ENCODE assay signal across 15 cellular contexts in the genomic region with DNA sequence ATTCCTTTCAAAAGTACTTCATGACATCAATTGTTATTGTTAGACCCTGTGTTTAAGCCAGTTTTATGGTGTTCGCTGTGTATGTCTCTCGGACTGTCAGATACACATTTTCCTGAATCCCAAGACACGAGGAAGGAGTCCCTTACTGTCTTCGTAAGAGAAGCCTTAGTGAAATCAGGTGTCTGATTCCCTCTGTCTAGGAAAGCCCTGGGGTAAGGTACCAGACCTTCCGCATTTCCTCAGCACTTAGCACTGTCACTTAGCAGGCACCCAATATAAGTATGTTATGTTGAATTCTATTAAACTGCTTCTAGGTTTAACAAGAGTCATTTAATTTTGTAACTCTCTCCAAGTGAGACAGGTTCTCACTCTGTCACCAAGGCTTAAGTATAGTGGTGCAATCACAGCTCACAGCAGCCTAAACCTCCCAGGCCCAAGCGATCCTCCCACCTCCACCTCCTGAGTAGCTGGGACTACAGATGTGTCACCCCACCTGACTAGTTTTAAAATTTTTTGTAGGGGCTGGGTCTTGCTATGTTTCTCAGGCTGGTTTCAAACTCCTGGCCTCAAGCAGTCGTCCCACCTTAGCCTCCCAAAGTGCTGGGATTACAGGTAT.
"Had no signal": no experiment of that assay in that cellular context is flagged by ENCODE, and none has a peak within 500 bp of the region (broad histone marks: within the 10 kb centered on the region; RNA-seq: fewer than 3 reads in every experiment).

No MANE protein-coding gene starts in this region.

- H3K27ac Mint-ChIP-seq: activated naive CD4-positive, alpha-beta T cell treated with anti-CD3 and anti-CD28 coated beads for 36 hours; activated naive CD8-positive, alpha-beta T cell treated with anti-CD3 and anti-CD28 coated beads, Interleukin-2, amount 50 U/mL, for 24 hours; activated T-helper 2 cell treated with anti-CD3 and anti-CD28 coated beads, Interferon-gamma antibody, Interleukin-2, Interleukin-4, amounts not matched to agents 10 μg/mL and 5 μg/mL and 100 μg/mL, durations not matched to agents 14 hours and 24 hours and 36 hours; immature natural killer cell; naive B cell; stimulated activated naive CD8-positive, alpha-beta T cell treated with anti-CD3 and anti-CD28 coated beads, Interleukin-15, amount 100 ng/mL, for 72 hours; type B pancreatic cell had no signal

- H3K27ac ChIP-seq: ovary, sigmoid colon had no signal

- H3K9me3 ChIP-seq: ovary, sigmoid colon had no signal

- H3K36me3 ChIP-seq: ovary, sigmoid colon had no signal

- DNase-seq: activated CD4-positive, CD25-positive, alpha-beta regulatory T cell treated with anti-CD3 and anti-CD28 coated beads, Interleukin-2, amount 50 U/mL, for 72 hours; activated naive CD4-positive, alpha-beta T cell treated with anti-CD3 and anti-CD28 coated beads for 36 hours; activated naive CD8-positive, alpha-beta T cell treated with anti-CD3 and anti-CD28 coated beads, Interleukin-2, amount 50 U/mL, for 24 hours; activated T-cell treated with anti-CD3 and anti-CD28 coated beads for 4 hours; aorta; head of caudate nucleus; immature natural killer cell; naive B cell; ovary; sigmoid colon; stimulated activated CD4-positive, alpha-beta T cell treated with anti-CD3 and anti-CD28 coated beads, Interleukin-1b, Interleukin-23, amount 100 ng/mL, for 48 hours; stimulated activated naive CD8-positive, alpha-beta T cell treated with anti-CD3 and anti-CD28 coated beads, Interleukin-15, amount 100 ng/mL, for 72 hours had no signal

- H3K4me3 ChIP-seq: ovary, sigmoid colon had no signal

- H3K4me3 Mint-ChIP-seq: activated naive CD4-positive, alpha-beta T cell treated with anti-CD3 and anti-CD28 coated beads for 36 hours; activated naive CD8-positive, alpha-beta T cell treated with anti-CD3 and anti-CD28 coated beads, Interleukin-2, amount 50 U/mL, for 24 hours; immature natural killer cell; naive B cell; stimulated activated naive CD8-positive, alpha-beta T cell treated with anti-CD3 and anti-CD28 coated beads, Interleukin-15, amount 100 ng/mL, for 72 hours; type B pancreatic cell had no signal

- H3K4me1 Mint-ChIP-seq: immature natural killer cell; naive B cell; stimulated activated naive CD8-positive, alpha-beta T cell treated with anti-CD3 and anti-CD28 coated beads, Interleukin-15, amount 100 ng/mL, for 72 hours had no signal

- H3K36me3 Mint-ChIP-seq: immature natural killer cell, naive B cell, type B pancreatic cell had no signal

- ATAC-seq: stimulated activated naive CD8-positive, alpha-beta T cell treated with anti-CD3 and anti-CD28 coated beads, Interleukin-15, amount 100 ng/mL, for 72 hours had no signal

- H3K9me3 Mint-ChIP-seq: activated naive CD4-positive, alpha-beta T cell treated with anti-CD3 and anti-CD28 coated beads for 36 hours; activated naive CD8-positive, alpha-beta T cell treated with anti-CD3 and anti-CD28 coated beads, Interleukin-2, amount 50 U/mL, for 24 hours; activated T-helper 2 cell treated with anti-CD3 and anti-CD28 coated beads, Interferon-gamma antibody, Interleukin-2, Interleukin-4, amounts not matched to agents 10 μg/mL and 5 μg/mL and 100 μg/mL, durations not matched to agents 14 hours and 24 hours and 36 hours; immature natural killer cell; naive B cell; stimulated activated naive CD8-positive, alpha-beta T cell treated with anti-CD3 and anti-CD28 coated beads, Interleukin-15, amount 100 ng/mL, for 72 hours; type B pancreatic cell had no signal

- H3K27me3 ChIP-seq: ovary, sigmoid colon had no signal

- H3K27me3 Mint-ChIP-seq: stimulated activated naive CD8-positive, alpha-beta T cell treated with anti-CD3 and anti-CD28 coated beads, Interleukin-15, amount 100 ng/mL, for 72 hours; type B pancreatic cell had no signal

- FAIRE-seq: frontal cortex had no signal

- H3K4me1 ChIP-seq: sigmoid colon had no signal
